ENCODE assay signal across 9 cellular contexts in genomic region chr9:79581794-79582193, GRCh38. TPM values are rescaled to one million over a fixed set of nuclear protein-coding genes. Genes with fewer than 3 reads are reported as not detected.
A peak's percentile ranks its signal among the peaks of the same experiment; 100 is the strongest.
DNase-seq lines count a peak whose midpoint lies in the region; ATAC-seq and TF ChIP-seq lines count a peak whose summit lies in the region.
"Had no signal": no experiment of that assay in that cellular context is flagged by ENCODE, and none has a peak within 500 bp of the region (broad histone marks: within the 10 kb centered on the region; RNA-seq: fewer than 3 reads in every experiment).

No MANE protein-coding gene starts in this region.

- CTCF ChIA-PET in IMR-90 (lab: Yijun Ruan, JAX), result no interaction called here
- CTCF ChIA-PET in activated naive CD4-positive, alpha-beta T cell treated with anti-CD3 and anti-CD28 coated beads, Interleukin-2, amount 10 ng/mL, durations not matched to agents 7 days and 5 days (lab: Charles Lee), result interaction anchor here (0.6 kb wide), 1 partner anchor 347 kb away, joined by 3 read pairs; no protein-coding TSS in a partner anchor

- TF ChIP-seq POLR2A in IMR-90 (IDR thresholded peaks at IDR 0.05; ENCODE audit: low read depth, low read length), result no peak

- H3K27ac Mint-ChIP-seq in activated naive CD4-positive, alpha-beta T cell treated with anti-CD3 and anti-CD28 coated beads, Interleukin-2, amount 10 ng/mL, durations not matched to agents 7 days and 5 days, result peak overlapping the region; percentile 63

- peak; percentile 23 for TF ChIP-seq RAD21 in IMR-90 (IDR thresholded peaks at IDR 0.05; ENCODE audit: low read length)

- 0 out of 2 replicates have a peak overlapping the region, but pooled peaks have one; percentile 16 for H2BK20ac ChIP-seq in IMR-90 (ENCODE audit: low read depth, low read length)

- peak; percentile 94 for DNase-seq in IMR-90
- DNase-seq in activated naive CD4-positive, alpha-beta T cell treated with anti-CD3 and anti-CD28 coated beads, Interleukin-2, amount 10 ng/mL, durations not matched to agents 7 days and 5 days, result peak; percentile 39
- peak; percentile 66 for DNase-seq in kidney glomerular epithelial cell (lab: John Stamatoyannopoulos, UW)
- no peak for DNase-seq in HuH-7.5 (ENCODE audit: low spot score)
- DNase-seq in mesenteric fat pad (ENCODE audit: low spot score), result no peak
- no peak for DNase-seq in activated CD8-positive, alpha-beta memory T cell treated with anti-CD3 and anti-CD28 coated beads for 24 hours
- no peak for DNase-seq in NCI-H748 (lab: John Stamatoyannopoulos, UW; ENCODE audit: unreplicated experiment)
- DNase-seq: NCI-H187 had no signal

- H3K9me3 Mint-ChIP-seq in activated naive CD4-positive, alpha-beta T cell treated with anti-CD3 and anti-CD28 coated beads, Interleukin-2, amount 10 ng/mL, durations not matched to agents 7 days and 5 days, result no peaks in the 10 kb centered on the region

- peaks cover 19% of the 10 kb centered on the region for H3K79me2 ChIP-seq in ACC112 (ENCODE audit: control insufficient read depth, insufficient read depth, low read length, unreplicated experiment)

- H4K5ac ChIP-seq in IMR-90 (ENCODE audit: low read depth, low read length), result no peak overlapping the region

- H3K4me3 ChIP-seq in ACC112 (ENCODE audit: low read depth, low read length) (peak overlapping the region; percentile 51), IMR-90 (ENCODE audit: insufficient read depth, low read depth, low read length) (no peak overlapping the region)

- POLR2A ChIA-PET in IMR-90 (lab: Charles Lee; ENCODE audit: unreplicated experiment), result interaction anchor here (0.5 to 0.7 kb wide), 2 partner anchors 9 to 416 kb away, joined by 3 read pairs; no protein-coding TSS in a partner anchor

- no peak overlapping the region for H3K14ac ChIP-seq in IMR-90 (replicated peaks; ENCODE audit: low read depth, low read length)

- peaks cover 10% of the 10 kb centered on the region for H3K9me1 ChIP-seq in IMR-90 (ENCODE audit: insufficient read depth, low read length)

- no peak overlapping the region for H3K9ac ChIP-seq in IMR-90 (ENCODE audit: low read depth, low read length)

- H3K23ac ChIP-seq in IMR-90 (ENCODE audit: low read depth, low read length), result peak overlapping the region; percentile 3; the same call in 1 of the 2 replicates

- no peaks in the 10 kb centered on the region for H3K27me3 ChIP-seq in ACC112 (ENCODE audit: insufficient read depth, low read length)
- H3K27me3 ChIP-seq in IMR-90 (ENCODE audit: control insufficient read depth, insufficient read depth, low read length), result no peaks in the 10 kb centered on the region

- H3K4me3 Mint-ChIP-seq in activated naive CD4-positive, alpha-beta T cell treated with anti-CD3 and anti-CD28 coated beads, Interleukin-2, amount 10 ng/mL, durations not matched to agents 7 days and 5 days, result peak overlapping the region; percentile 3

- no peak overlapping the region for H3K56ac ChIP-seq in IMR-90 (ENCODE audit: extremely low read depth, insufficient read depth, low read length)

- H2BK120ac ChIP-seq in IMR-90 (ENCODE audit: low read depth, low read length), result peak overlapping the region; percentile 1; the same call in 1 of the 2 replicates

- BruUV-seq in IMR-90 (replicated peaks; lab: Mats Ljungman, UMichigan), result no TSS peak

- no CpG with 5 or more reads among the region's 3 CpGs for WGBS in IMR-90 (ENCODE audit: extremely low coverage in 2 of 2, insufficient read length in 1 of 2), 2 experiments

- H3K4me1 ChIP-seq in ACC112 (ENCODE audit: control insufficient read depth, insufficient read depth, low read length, unreplicated experiment) (peaks cover 32% of the 10 kb centered on the region), IMR-90 (ENCODE audit: control insufficient read depth, insufficient read depth, low read length) (peaks cover 13% of the 10 kb centered on the region)

- H3K36me3 Mint-ChIP-seq in activated naive CD4-positive, alpha-beta T cell treated with anti-CD3 and anti-CD28 coated beads, Interleukin-2, amount 10 ng/mL, durations not matched to agents 7 days and 5 days, result peaks cover 50% of the 10 kb centered on the region

- peaks cover 27% of the 10 kb centered on the region; the same call in 1 of the 2 replicates for H4K20me1 ChIP-seq in IMR-90 (ENCODE audit: insufficient read depth, low read length)

- no peaks in the 10 kb centered on the region for H3K9me3 ChIP-seq in IMR-90 (ENCODE audit: control insufficient read depth, insufficient read depth, low read length)

- H3K79me1 ChIP-seq in IMR-90 (ENCODE audit: low read depth in 1 of 2, low read length in 2 of 2), result peaks cover 30 to 73% of the 10 kb centered on the region in 2 experiments

- ATAC-seq in IMR-90 (ENCODE audit: low read depth), result peak; percentile 91

- in situ Hi-C loops in IMR-90 (cut with MboI; ENCODE audit: low sequenced_read_pairs), result no loop called here

- peak overlapping the region; percentile 14; the same call in 1 of the 2 replicates for H4K91ac ChIP-seq in IMR-90 (ENCODE audit: insufficient read depth, low read depth, low read length)

- peak overlapping the region in 1 of 2 experiments; percentile 42; a peak in 2 of 4 replicates for H4K8ac ChIP-seq in IMR-90 (ENCODE audit: low read depth in 2 of 2, low read length in 2 of 2)

- H2AFZ ChIP-seq in ACC112 (ENCODE audit: low read length, unreplicated experiment) (no peak overlapping the region), IMR-90 (replicated peaks; ENCODE audit: low read length, poor library complexity) (no peak overlapping the region)

- peaks cover 63% of the 10 kb centered on the region for H3K4me1 Mint-ChIP-seq in activated naive CD4-positive, alpha-beta T cell treated with anti-CD3 and anti-CD28 coated beads, Interleukin-2, amount 10 ng/mL, durations not matched to agents 7 days and 5 days

- peak overlapping the region; percentile 30; the same call in 1 of the 2 replicates for H2AK5ac ChIP-seq in IMR-90 (ENCODE audit: low read depth, low read length)

- H2AK9ac ChIP-seq in IMR-90 (replicated peaks; ENCODE audit: low read depth, low read length, poor library complexity), result peak overlapping the region; percentile 15

- dilution Hi-C loops in IMR-90 (cut with HindIII; ENCODE audit: low sequenced_read_pairs, unreplicated experiment), result no loop called here

- intact Hi-C loops in IMR-90 (cut with micrococcal nuclease), result no loop called here

- H2BK5ac ChIP-seq in IMR-90 (ENCODE audit: low read depth, low read length, poor library complexity, severe bottlenecking), result peak overlapping the region; percentile 40

- TF ChIP-seq CTCF in IMR-90 (conservative IDR thresholded peaks at IDR 0.05; ENCODE audit: low read depth, low read length), result peak; percentile 16; the same call in 1 of the 2 replicates

- H3K36me3 ChIP-seq in ACC112 (ENCODE audit: insufficient read depth, low read length), result no peaks in the 10 kb centered on the region
- H3K36me3 ChIP-seq in IMR-90 (ENCODE audit: control insufficient read depth, insufficient read depth, low read length), result peaks cover 3% of the 10 kb centered on the region

- H3K4me2 ChIP-seq in IMR-90 (ENCODE audit: low read depth, low read length), result peak overlapping the region; percentile 46

- no peaks in the 10 kb centered on the region for H3K27me3 Mint-ChIP-seq in activated naive CD4-positive, alpha-beta T cell treated with anti-CD3 and anti-CD28 coated beads, Interleukin-2, amount 10 ng/mL, durations not matched to agents 7 days and 5 days

- H3K27ac ChIP-seq in ACC112 (ENCODE audit: low read depth, low read length), result peak overlapping the region; percentile 64
- 0 out of 2 replicates have a peak overlapping the region, but pooled peaks have one; percentile 12 for H3K27ac ChIP-seq in IMR-90 (ENCODE audit: insufficient read depth, low read length)

- H3K4ac ChIP-seq in IMR-90 (ENCODE audit: low read depth, low read length), result peak overlapping the region; percentile 46; the same call in 1 of the 2 replicates

- no peak overlapping the region; the same call in 2 of the 3 replicates for H2BK15ac ChIP-seq in IMR-90 (ENCODE audit: low read depth, low read length)

- no peak overlapping the region; the same call in 1 of the 2 replicates for H3K18ac ChIP-seq in IMR-90 (ENCODE audit: low read depth, low read length)

TF ChIP-seq in IMR-90, 13 proteins besides CTCF, POLR2A, EP300 and RAD21 (continues in another document):
- peak; percentile 38; the same call in 1 of the 2 replicates for TF ChIP-seq USF2 (IDR thresholded peaks at IDR 0.05; ENCODE audit: low read depth, low read length)
- peak; percentile 81 for TF ChIP-seq MXI1 (IDR thresholded peaks at IDR 0.05; ENCODE audit: borderline replicate concordance, low read depth, low read length)
- TF ChIP-seq SMC3 (IDR thresholded peaks at IDR 0.05; ENCODE audit: low read depth, low read length), result no peak
- 0 out of 2 replicates have a peak, but pooled peaks have one; percentile 22 for TF ChIP-seq BHLHE40 (IDR thresholded peaks at IDR 0.05; ENCODE audit: low read depth, low read length)
- peak; percentile 71 for TF ChIP-seq RCOR1 (IDR thresholded peaks at IDR 0.05; ENCODE audit: insufficient replicate concordance, low read length)
- TF ChIP-seq NFE2L2 (IDR thresholded peaks at IDR 0.05; ENCODE audit: low read depth, low read length), result no peak
- TF ChIP-seq MAFK (IDR thresholded peaks at IDR 0.05; ENCODE audit: low read depth, low read length), result no peak; the same call in 1 of the 2 replicates
- TF ChIP-seq ELK1 (IDR thresholded peaks at IDR 0.05; ENCODE audit: borderline replicate concordance, low read depth, low read length), result no peak
- TF ChIP-seq MAZ (IDR thresholded peaks at IDR 0.05; ENCODE audit: borderline replicate concordance, low read depth, low read length), result peak; percentile 48; the same call in 1 of the 2 replicates
- no peak for TF ChIP-seq CHD1 (IDR thresholded peaks at IDR 0.05; ENCODE audit: low read depth, low read length)

RNA-seq across cellular contexts. Expression of gene TLE4, which starts 10.0 kb away (rescaled TPM):
- total RNA-seq in IMR-90 (2012; rRNA removed) (76.9 and 78.1 TPM in 2 replicates), mesenteric fat pad (25.5 TPM)
- polyA plus RNA-seq in IMR-90 (2012; rRNA removed), result 68.0 and 69.3 TPM in 2 replicates
- 39.6 and 53.9 TPM in 2 replicates for polyA plus RNA-seq in IMR-90 (2012; cell fraction: cytosol; rRNA removed)
- polyA plus RNA-seq in IMR-90 (2012; cell fraction: nucleus; rRNA removed; ENCODE audit: low replicate concordance), result 105 and 128 TPM in 2 replicates

Comparison
In these comparisons a context has a peak if more than half of its experiments do, and no peak if none do; other contexts are left out.
1. DNase-seq: peak in IMR-90 (single experiment), activated naive CD4-positive, alpha-beta T cell treated with anti-CD3 and anti-CD28 coated beads, Interleukin-2, amount 10 ng/mL, durations not matched to agents 7 days and 5 days (single experiment) and kidney glomerular epithelial cell (single experiment); none in HuH-7.5 (single experiment), mesenteric fat pad (single experiment), activated CD8-positive, alpha-beta memory T cell treated with anti-CD3 and anti-CD28 coated beads for 24 hours (single experiment) and NCI-H748 (single experiment).